17 cellular contexts compared by ENCODE assay signal in the genomic region with DNA sequence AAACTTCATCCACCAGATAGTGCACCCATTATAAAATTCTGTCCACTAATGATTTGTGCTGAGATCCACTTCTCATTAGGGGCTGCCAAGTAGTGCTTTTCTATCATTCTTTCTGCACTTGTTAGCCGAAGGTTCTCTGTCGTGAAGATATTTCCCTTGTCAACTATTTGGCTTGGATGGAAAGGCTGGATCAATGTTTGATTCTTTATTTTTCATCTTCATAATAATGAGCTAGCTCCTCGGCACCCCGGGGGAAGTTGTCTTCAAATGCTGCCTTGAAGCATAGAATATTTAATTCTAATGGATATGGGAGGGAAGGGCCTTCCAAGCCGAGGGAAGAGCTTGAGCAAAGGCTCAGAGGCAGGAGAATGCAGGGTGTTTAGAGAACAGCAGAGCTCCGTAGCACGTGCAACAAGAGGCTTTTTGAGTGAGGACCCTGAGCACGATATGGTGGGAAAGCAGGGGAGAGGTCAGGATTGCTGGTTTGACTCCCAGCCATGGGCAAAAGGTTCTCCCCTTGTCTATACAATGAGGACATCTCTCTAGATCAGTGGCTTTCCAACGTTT. TPM values are rescaled to one million over a fixed set of nuclear protein-coding genes. Genes with fewer than 3 reads are reported as not detected.
DNase-seq lines count a peak whose midpoint lies in the region; ATAC-seq lines count a peak whose summit lies in the region.
"Had no signal": no experiment of that assay in that cellular context is flagged by ENCODE, and none has a peak within 500 bp of the region (broad histone marks: within the 10 kb centered on the region; RNA-seq: fewer than 3 reads in every experiment).

No MANE protein-coding gene starts in this region.

- no peaks in the 10 kb centered on the region for H3K4me1 Mint-ChIP-seq in activated T-cell treated with anti-CD3 and anti-CD28 coated beads, Interleukin-2, amount 50 U/mL, for 24 hours (ENCODE audit: low read depth)
- H3K4me1 Mint-ChIP-seq in activated T-cell treated with anti-CD3 and anti-CD28 coated beads, Interleukin-2, amount 50 U/mL, for 4 hours (ENCODE audit: low read depth), result no peaks in the 10 kb centered on the region
- H3K4me1 Mint-ChIP-seq in activated T-helper 17 cell treated with anti-CD3 and anti-CD28 coated beads, Interleukin-2, amount 50 U/mL, for 72 hours, result peaks cover 5% of the 10 kb centered on the region

- no peaks in the 10 kb centered on the region for H3K27me3 Mint-ChIP-seq in activated T-cell treated with anti-CD3 and anti-CD28 coated beads, Interleukin-2, amount 50 U/mL, for 24 hours
- H3K27me3 Mint-ChIP-seq in activated T-cell treated with anti-CD3 and anti-CD28 coated beads, Interleukin-2, amount 50 U/mL, for 4 hours (ENCODE audit: low read depth), result no peaks in the 10 kb centered on the region
- H3K27me3 Mint-ChIP-seq in activated T-helper 17 cell treated with anti-CD3 and anti-CD28 coated beads, Interleukin-2, amount 50 U/mL, for 72 hours, result no peaks in the 10 kb centered on the region

- H3K4me3 Mint-ChIP-seq in activated T-cell treated with anti-CD3 and anti-CD28 coated beads, Interleukin-2, amount 50 U/mL, for 24 hours, result no peak overlapping the region
- no peak overlapping the region for H3K4me3 Mint-ChIP-seq in activated T-cell treated with anti-CD3 and anti-CD28 coated beads, Interleukin-2, amount 50 U/mL, for 4 hours
- H3K4me3 Mint-ChIP-seq in activated T-helper 17 cell treated with anti-CD3 and anti-CD28 coated beads, Interleukin-2, amount 50 U/mL, for 72 hours, result no peak overlapping the region
- H3K4me3 Mint-ChIP-seq: CD8-positive, alpha-beta T cell had no signal

- H3K36me3 Mint-ChIP-seq in activated T-cell treated with anti-CD3 and anti-CD28 coated beads, Interleukin-2, amount 50 U/mL, for 24 hours (ENCODE audit: low read depth), result peaks cover 1% of the 10 kb centered on the region
- H3K36me3 Mint-ChIP-seq in activated T-cell treated with anti-CD3 and anti-CD28 coated beads, Interleukin-2, amount 50 U/mL, for 4 hours (ENCODE audit: insufficient read depth), result peaks cover 9% of the 10 kb centered on the region
- H3K36me3 Mint-ChIP-seq in activated T-helper 17 cell treated with anti-CD3 and anti-CD28 coated beads, Interleukin-2, amount 50 U/mL, for 72 hours (ENCODE audit: low read depth), result peaks cover 16% of the 10 kb centered on the region

- H3K27ac Mint-ChIP-seq in activated T-cell treated with anti-CD3 and anti-CD28 coated beads, Interleukin-2, amount 50 U/mL, for 24 hours, result no peak overlapping the region
- H3K27ac Mint-ChIP-seq in activated T-helper 17 cell treated with anti-CD3 and anti-CD28 coated beads, Interleukin-2, amount 50 U/mL, for 72 hours, result peak overlapping the region; percentile 20
- H3K27ac Mint-ChIP-seq: CD8-positive, alpha-beta T cell had no signal

- DNase-seq in activated T-cell treated with anti-CD3 and anti-CD28 coated beads, Interleukin-2, amount 50 U/mL, for 24 hours, result peak; percentile 15
- DNase-seq in activated T-cell treated with anti-CD3 and anti-CD28 coated beads, Interleukin-2, amount 50 U/mL, for 4 hours, result no peak
- peak; percentile 19 for DNase-seq in EL
- peak; percentile 74 for DNase-seq in mesenteric fat pad (ENCODE audit: low spot score)
- DNase-seq in ureter (ENCODE audit: low spot score), result no peak
- no peak for DNase-seq in GDM1 (lab: John Stamatoyannopoulos, UW)
- DNase-seq: Calu3; CD8-positive, alpha-beta T cell; NCI-H1105 treated with DMSO at 0.1 percent for 48 hours; NCI-H1694 treated with DMSO at 0.1 percent for 48 hours; NCI-H2107; NCI-H510A; NCI-H748 treated with DMSO at 0.1 percent for 48 hours; NK-92 treated with Interleukin-12 subunit alpha and Interleukin-12 subunit beta, amount 100 ng/mL, for 24 hours had no signal

- ATAC-seq in activated T-cell treated with anti-CD3 and anti-CD28 coated beads, Interleukin-2, amount 50 U/mL, for 4 hours, result no peak
- no peak for ATAC-seq in activated T-helper 17 cell treated with anti-CD3 and anti-CD28 coated beads, Interleukin-2, amount 50 U/mL, for 72 hours (replicated peaks)
- no peak for ATAC-seq in GM21390 (IDR thresholded peaks at IDR 0.05; ENCODE audit: unreplicated experiment)
- ATAC-seq: CD8-positive, alpha-beta T cell; Right ventricle myocardium inferior had no signal

- H3K9me3 Mint-ChIP-seq in activated T-cell treated with anti-CD3 and anti-CD28 coated beads, Interleukin-2, amount 50 U/mL, for 24 hours, result no peaks in the 10 kb centered on the region
- no peaks in the 10 kb centered on the region for H3K9me3 Mint-ChIP-seq in activated T-cell treated with anti-CD3 and anti-CD28 coated beads, Interleukin-2, amount 50 U/mL, for 4 hours
- H3K9me3 Mint-ChIP-seq in activated T-helper 17 cell treated with anti-CD3 and anti-CD28 coated beads, Interleukin-2, amount 50 U/mL, for 72 hours, result no peaks in the 10 kb centered on the region
- H3K9me3 Mint-ChIP-seq: CD8-positive, alpha-beta T cell had no signal

RNA-seq across cellular contexts. Expression of a gene that starts 16.3 kb away (rescaled TPM):
- total RNA-seq in activated T-cell treated with anti-CD3 and anti-CD28 coated beads, Interleukin-2, amount 50 U/mL, for 4 hours, result under 1 TPM; 0.63 to 0.95 (median 0.63) TPM
- total RNA-seq in activated T-helper 17 cell treated with anti-CD3 and anti-CD28 coated beads, Interleukin-2, amount 50 U/mL, for 72 hours, result 10 to 100 TPM in 1 of 2 donors, 1 to 10 TPM in 1; 3.8 to 14.4 TPM
- total RNA-seq in mesenteric fat pad (2.0 TPM), ureter (84.4 TPM)

Comparison
In these comparisons a context has a peak if more than half of its experiments do, and no peak if none do; other contexts are left out.
1. DNase-seq: peak in activated T-cell treated with anti-CD3 and anti-CD28 coated beads, Interleukin-2, amount 50 U/mL, for 24 hours (single experiment), EL (single experiment) and mesenteric fat pad (single experiment); none in activated T-cell treated with anti-CD3 and anti-CD28 coated beads, Interleukin-2, amount 50 U/mL, for 4 hours (single experiment), ureter (single experiment) and GDM1 (single experiment).